In genomic region chr4:163109967-163110366, GRCh38 we compare ENCODE assay signal across 16 cellular contexts. TPM values are rescaled to one million over a fixed set of nuclear protein-coding genes. Genes with fewer than 3 reads are reported as not detected.
DNase-seq lines count a peak whose midpoint lies in the region; ATAC-seq and TF ChIP-seq lines count a peak whose summit lies in the region.
"Had no signal": no experiment of that assay in that cellular context is flagged by ENCODE, and none has a peak within 500 bp of the region (broad histone marks: within the 10 kb centered on the region; RNA-seq: fewer than 3 reads in every experiment).

No MANE protein-coding gene starts in this region.

- no peak for TF ChIP-seq EP300 in stomach (IDR thresholded peaks at IDR 0.05)
- TF ChIP-seq EP300 in tibial nerve (IDR thresholded peaks at IDR 0.05), result no peak

- H3K27ac ChIP-seq in stomach (no peak overlapping the region), tibial nerve (no peak overlapping the region)
- H3K27ac ChIP-seq: body of pancreas, neural progenitor cell, testis had no signal

- ATAC-seq in GM21576 (IDR thresholded peaks at IDR 0.05; ENCODE audit: unreplicated experiment) (peak; percentile 72), HG03139 (IDR thresholded peaks at IDR 0.05; ENCODE audit: unreplicated experiment) (peak; percentile 58)
- ATAC-seq: body of pancreas had no signal

- TF ChIP-seq CTCF in stomach (IDR thresholded peaks at IDR 0.05) (no peak), tibial nerve (IDR thresholded peaks at IDR 0.05) (no peak)

- DNase-seq in DMS53 (lab: John Stamatoyannopoulos, UW), result peak; percentile 62
- no peak for DNase-seq in DMS53 treated with DMSO at 0.1 percent for 48 hours (lab: John Stamatoyannopoulos, UW; ENCODE audit: unreplicated experiment)
- peak; percentile 7 for DNase-seq in fibroblast of gingiva (ENCODE audit: low read depth)
- DNase-seq in H7, result no peak
- no peak for DNase-seq in stomach
- no peak for DNase-seq in tibial nerve (ENCODE audit: low spot score in 2 of 2)
- DNase-seq: activated T-cell treated with anti-CD3 and anti-CD28 coated beads, Interleukin-2, amount 50 U/mL, for 48 hours; body of pancreas; DND-41; Kasumi-1; stimulated activated CD4-positive, alpha-beta T cell treated with anti-CD3 and anti-CD28 coated beads, Interleukin-4, amount 100 ng/mL, for 24 hours; T-helper 9 cell; testis had no signal

- intact Hi-C loops in stomach (cut with DNase I; ENCODE audit: low total_unique reads), result loop anchor here (5.0 kb wide), 1 partner anchor 227 kb away; no protein-coding TSS in a partner anchor

- no peaks in the 10 kb centered on the region for H3K4me1 ChIP-seq in stomach
- H3K4me1 ChIP-seq in tibial nerve, result peaks cover 0 to 11% (median 2%) of the 10 kb centered on the region in 4 donors
- H3K4me1 ChIP-seq: body of pancreas, neural progenitor cell, testis had no signal

- H3K36me3 ChIP-seq in H7 (replicated peaks; ENCODE audit: control insufficient read depth, insufficient read depth, low read length), result no peaks in the 10 kb centered on the region
- H3K36me3 ChIP-seq in stomach, result peaks cover 0 to 7% (median 0%) of the 10 kb centered on the region in 4 donors
- H3K36me3 ChIP-seq in tibial nerve, result no peaks in the 10 kb centered on the region
- H3K36me3 ChIP-seq: neural progenitor cell had no signal

- WGBS in stomach, 5 donors, result 93 to 97% (median 96%) methylated on average over 1 of the region's 1 CpG
- WGBS in tibial nerve, 2 donors, result 90 to 94% methylated on average over 1 of the region's 1 CpG

- H3K27me3 ChIP-seq in H7 (ENCODE audit: control insufficient read depth, insufficient read depth, low read length), result no peaks in the 10 kb centered on the region
- no peaks in the 10 kb centered on the region for H3K27me3 ChIP-seq in stomach
- H3K27me3 ChIP-seq in tibial nerve, result no peaks in the 10 kb centered on the region
- H3K27me3 ChIP-seq: body of pancreas, neural progenitor cell, testis had no signal

- H3K4me3 ChIP-seq in H7 (ENCODE audit: insufficient read depth, low read depth, low read length) (no peak overlapping the region), stomach (no peak overlapping the region), tibial nerve (no peak overlapping the region)
- H3K4me3 ChIP-seq: body of pancreas, neural progenitor cell, testis had no signal

- TF ChIP-seq POLR2A in stomach (IDR thresholded peaks at IDR 0.05) (no peak), tibial nerve (IDR thresholded peaks at IDR 0.05) (no peak)

- no peaks in the 10 kb centered on the region for H3K9me3 ChIP-seq in stomach
- H3K9me3 ChIP-seq in tibial nerve, result no peaks in the 10 kb centered on the region
- H3K9me3 ChIP-seq: testis had no signal

RNA-seq across cellular contexts. Expression of gene NAF1, which starts 56.7 kb away (rescaled TPM):
- 14.2 and 16.9 TPM in 2 replicates for total RNA-seq in H7 (2014; rRNA removed; shearing (Covaris generic))
- total RNA-seq in stomach (10 to 100 TPM in 4 of 5 donors, not detected in 1; 28.6 to 40.1 (median 35.0) TPM), tibial nerve (10 to 100 TPM; 30.9 to 50.0 (median 34.1) TPM)
- polyA plus RNA-seq in stomach, result 1 to 10 TPM; 2.6 to 4.6 (median 4.2) TPM

Comparison
In these comparisons a context has a peak if more than half of its experiments do, and no peak if none do; other contexts are left out.
1. DNase-seq: peak in DMS53 (single experiment) and fibroblast of gingiva (single experiment); none in DMS53 treated with DMSO at 0.1 percent for 48 hours (single experiment), H7 (single experiment), stomach (single experiment) and tibial nerve (0 of 2).